In the genomic region with DNA sequence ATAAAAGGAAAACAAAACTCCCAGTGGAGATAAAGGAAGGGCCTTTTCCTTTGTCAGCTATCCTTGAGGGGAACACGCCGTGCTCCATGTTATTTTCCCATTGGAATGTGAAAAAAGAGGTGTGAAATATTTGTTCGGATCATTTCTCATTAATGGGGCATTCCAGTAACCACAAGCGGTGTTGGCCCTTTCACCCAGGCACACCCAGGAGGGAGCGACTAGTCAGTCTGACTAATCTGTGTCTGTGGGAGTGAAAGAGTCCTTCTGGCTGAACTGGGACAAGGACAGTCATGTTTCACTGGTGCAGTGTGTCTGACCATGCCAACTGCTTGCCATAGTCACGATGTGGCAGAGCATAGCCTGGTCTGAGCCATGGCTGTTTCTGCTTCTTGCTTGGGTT, we compare ENCODE assay signal across 1 cellular context.
TF ChIP-seq lines count a peak whose summit lies in the region.

No MANE protein-coding gene starts in this region.

TF ChIP-seq in GM23338, 12 proteins besides CTCF, POLR2A, EP300 and RAD21 (continued from another document):
- TF ChIP-seq, protein P1, sequence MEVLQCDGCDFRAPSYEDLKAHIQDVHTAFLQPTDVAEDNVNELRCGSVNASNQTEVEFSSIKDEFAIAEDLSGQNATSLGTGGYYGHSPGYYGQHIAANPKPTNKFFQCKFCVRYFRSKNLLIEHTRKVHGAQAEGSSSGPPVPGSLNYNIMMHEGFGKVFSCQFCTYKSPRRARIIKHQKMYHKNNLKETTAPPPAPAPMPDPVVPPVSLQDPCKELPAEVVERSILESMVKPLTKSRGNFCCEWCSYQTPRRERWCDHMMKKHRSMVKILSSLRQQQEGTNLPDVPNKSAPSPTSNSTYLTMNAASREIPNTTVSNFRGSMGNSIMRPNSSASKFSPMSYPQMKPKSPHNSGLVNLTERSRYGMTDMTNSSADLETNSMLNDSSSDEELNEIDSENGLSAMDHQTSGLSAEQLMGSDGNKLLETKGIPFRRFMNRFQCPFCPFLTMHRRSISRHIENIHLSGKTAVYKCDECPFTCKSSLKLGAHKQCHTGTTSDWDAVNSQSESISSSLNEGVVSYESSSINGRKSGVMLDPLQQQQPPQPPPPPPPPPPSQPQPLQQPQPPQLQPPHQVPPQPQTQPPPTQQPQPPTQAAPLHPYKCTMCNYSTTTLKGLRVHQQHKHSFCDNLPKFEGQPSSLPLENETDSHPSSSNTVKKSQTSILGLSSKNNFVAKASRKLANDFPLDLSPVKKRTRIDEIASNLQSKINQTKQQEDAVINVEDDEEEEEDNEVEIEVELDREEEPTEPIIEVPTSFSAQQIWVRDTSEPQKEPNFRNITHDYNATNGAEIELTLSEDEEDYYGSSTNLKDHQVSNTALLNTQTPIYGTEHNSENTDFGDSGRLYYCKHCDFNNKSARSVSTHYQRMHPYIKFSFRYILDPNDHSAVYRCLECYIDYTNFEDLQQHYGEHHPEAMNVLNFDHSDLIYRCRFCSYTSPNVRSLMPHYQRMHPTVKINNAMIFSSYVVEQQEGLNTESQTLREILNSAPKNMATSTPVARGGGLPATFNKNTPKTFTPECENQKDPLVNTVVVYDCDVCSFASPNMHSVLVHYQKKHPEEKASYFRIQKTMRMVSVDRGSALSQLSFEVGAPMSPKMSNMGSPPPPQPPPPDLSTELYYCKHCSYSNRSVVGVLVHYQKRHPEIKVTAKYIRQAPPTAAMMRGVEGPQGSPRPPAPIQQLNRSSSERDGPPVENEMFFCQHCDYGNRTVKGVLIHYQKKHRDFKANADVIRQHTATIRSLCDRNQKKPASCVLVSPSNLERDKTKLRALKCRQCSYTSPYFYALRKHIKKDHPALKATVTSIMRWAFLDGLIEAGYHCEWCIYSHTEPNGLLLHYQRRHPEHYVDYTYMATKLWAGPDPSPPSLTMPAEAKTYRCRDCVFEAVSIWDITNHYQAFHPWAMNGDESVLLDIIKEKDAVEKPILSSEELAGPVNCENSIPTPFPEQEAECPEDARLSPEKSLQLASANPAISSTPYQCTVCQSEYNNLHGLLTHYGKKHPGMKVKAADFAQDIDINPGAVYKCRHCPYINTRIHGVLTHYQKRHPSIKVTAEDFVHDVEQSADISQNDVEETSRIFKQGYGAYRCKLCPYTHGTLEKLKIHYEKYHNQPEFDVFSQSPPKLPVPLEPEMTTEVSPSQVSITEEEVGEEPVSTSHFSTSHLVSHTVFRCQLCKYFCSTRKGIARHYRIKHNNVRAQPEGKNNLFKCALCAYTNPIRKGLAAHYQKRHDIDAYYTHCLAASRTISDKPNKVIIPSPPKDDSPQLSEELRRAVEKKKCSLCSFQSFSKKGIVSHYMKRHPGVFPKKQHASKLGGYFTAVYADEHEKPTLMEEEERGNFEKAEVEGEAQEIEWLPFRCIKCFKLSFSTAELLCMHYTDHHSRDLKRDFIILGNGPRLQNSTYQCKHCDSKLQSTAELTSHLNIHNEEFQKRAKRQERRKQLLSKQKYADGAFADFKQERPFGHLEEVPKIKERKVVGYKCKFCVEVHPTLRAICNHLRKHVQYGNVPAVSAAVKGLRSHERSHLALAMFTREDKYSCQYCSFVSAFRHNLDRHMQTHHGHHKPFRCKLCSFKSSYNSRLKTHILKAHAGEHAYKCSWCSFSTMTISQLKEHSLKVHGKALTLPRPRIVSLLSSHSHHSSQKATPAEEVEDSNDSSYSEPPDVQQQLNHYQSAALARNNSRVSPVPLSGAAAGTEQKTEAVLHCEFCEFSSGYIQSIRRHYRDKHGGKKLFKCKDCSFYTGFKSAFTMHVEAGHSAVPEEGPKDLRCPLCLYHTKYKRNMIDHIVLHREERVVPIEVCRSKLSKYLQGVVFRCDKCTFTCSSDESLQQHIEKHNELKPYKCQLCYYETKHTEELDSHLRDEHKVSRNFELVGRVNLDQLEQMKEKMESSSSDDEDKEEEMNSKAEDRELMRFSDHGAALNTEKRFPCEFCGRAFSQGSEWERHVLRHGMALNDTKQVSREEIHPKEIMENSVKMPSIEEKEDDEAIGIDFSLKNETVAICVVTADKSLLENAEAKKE (CRISPR knock-in tag; IDR thresholded peaks at IDR 0.05): no peak
- TF ChIP-seq CREB1 (CRISPR knock-in tag; IDR thresholded peaks at IDR 0.05; ENCODE audit: low read depth): no peak
- TF ChIP-seq ZNF114 (CRISPR knock-in tag; IDR thresholded peaks at IDR 0.05): no peak
- no peak for TF ChIP-seq POLR2AphosphoS5 (IDR thresholded peaks at IDR 0.05; ENCODE audit: low read depth)
